Comparison of ENCODE assay signal across 9 cellular contexts in the genomic region with DNA sequence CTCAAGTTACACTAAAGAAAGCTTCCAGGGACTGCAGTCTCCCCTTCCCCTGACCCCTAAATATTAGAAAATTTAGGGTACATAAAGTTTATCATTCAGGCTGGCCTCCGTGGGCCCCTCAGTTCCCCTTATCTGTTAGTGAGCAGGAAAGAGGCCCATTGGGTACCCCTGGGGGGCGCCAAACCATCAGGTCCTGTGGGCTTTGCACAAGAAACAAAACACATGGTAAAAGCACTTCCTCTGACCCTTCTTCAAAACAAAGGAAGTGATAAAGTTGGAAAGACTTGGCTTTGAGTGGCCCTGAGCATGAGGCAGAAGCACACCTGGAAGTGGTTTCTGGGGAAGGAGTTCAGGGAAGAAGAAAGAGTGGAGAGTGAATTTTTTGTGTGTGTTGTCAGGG.
DNase-seq lines count a peak whose midpoint lies in the region; ATAC-seq, FAIRE-seq and TF ChIP-seq lines count a peak whose summit lies in the region.
"Had no signal": no experiment of that assay in that cellular context is flagged by ENCODE, and none has a peak within 500 bp of the region (broad histone marks: within the 10 kb centered on the region; RNA-seq: fewer than 3 reads in every experiment).

No MANE protein-coding gene starts in this region.

- no peak overlapping the region for H3K4me2 ChIP-seq in PC-3 (ENCODE audit: low read length)

- intact Hi-C loops in PC-3 (cut with micrococcal nuclease): no loop called here

- H2AFZ ChIP-seq in PC-3 (ENCODE audit: low read length): no peak overlapping the region

- no peaks in the 10 kb centered on the region for H3K9me2 ChIP-seq in PC-3 (replicated peaks; ENCODE audit: low read length)

- H3K9ac ChIP-seq in PC-3 (ENCODE audit: low read length): no peak overlapping the region

- no peak for FAIRE-seq in small intestine (lab: Jason Lieb, UNC)
- FAIRE-seq: endometrium had no signal

- H3K36me3 ChIP-seq in PC-3 (ENCODE audit: low read depth, low read length) (no peaks in the 10 kb centered on the region), small intestine (ENCODE audit: control insufficient read depth in 2 of 2, insufficient read depth in 2 of 2, low read length in 2 of 2) (no peaks in the 10 kb centered on the region)

- no peak overlapping the region for H3K27ac ChIP-seq in PC-3 (ENCODE audit: low read length)
- no peak overlapping the region for H3K27ac ChIP-seq in small intestine (ENCODE audit: low read depth in 1 of 2, low read length in 1 of 2)

- TF ChIP-seq CTCF in AG09319 (IDR thresholded peaks at IDR 0.05; ENCODE audit: low read depth, low read length) (peak; percentile 20), GM12874 (IDR thresholded peaks at IDR 0.05; ENCODE audit: insufficient read depth, low read depth, low read length) (peak; percentile 48), PC-3 (conservative IDR thresholded peaks at IDR 0.05; ENCODE audit: low read depth, low read length) (peak; percentile 49), fibroblast of villous mesenchyme (IDR thresholded peaks at IDR 0.05; ENCODE audit: insufficient read depth, low read depth, low read length) (peak; percentile 49)

- no peaks in the 10 kb centered on the region for H4K20me1 ChIP-seq in PC-3 (ENCODE audit: low read length)

- CTCF ChIA-PET in PC-3 (lab: Charles Lee): no interaction called here

- H3K27me3 ChIP-seq in PC-3 (ENCODE audit: low read length): no peaks in the 10 kb centered on the region
- no peaks in the 10 kb centered on the region for H3K27me3 ChIP-seq in small intestine (ENCODE audit: control insufficient read depth in 2 of 2, insufficient read depth in 2 of 2, low read length in 2 of 2)

- BruUV-seq in PC-3 (replicated peaks; lab: Mats Ljungman, UMichigan): no TSS peak

- whole genome bisulfite sequencing in small intestine, 3 donors: 33 to 53% (median 39%) methylated on average over 2 of the region's 2 CpGs

- H3K4me1 ChIP-seq in PC-3 (ENCODE audit: insufficient read depth, low read length): peaks cover 4% of the 10 kb centered on the region; the same call in 1 of the 2 replicates
- no peaks in the 10 kb centered on the region for H3K4me1 ChIP-seq in small intestine (ENCODE audit: control insufficient read depth in 2 of 2, insufficient read depth in 1 of 2, low read depth in 1 of 2, low read length in 1 of 2)

- no peaks in the 10 kb centered on the region for H3F3A ChIP-seq in PC-3 (ENCODE audit: low read length, unreplicated experiment)

- H3K9me3 ChIP-seq in PC-3 (ENCODE audit: low read length) (no peaks in the 10 kb centered on the region), small intestine (ENCODE audit: control insufficient read depth, low read depth) (no peaks in the 10 kb centered on the region)

- DNase-seq in AG09319 (ENCODE audit: extremely low read depth, low read depth) (no peak), PC-3 (no peak), fibroblast of villous mesenchyme (ENCODE audit: low read depth) (peak; percentile 28), small intestine (no peak)
- DNase-seq in stimulated activated naive CD8-positive, alpha-beta T cell treated with anti-CD3 and anti-CD28 coated beads, Interleukin-15, Interleukin-2, amounts not matched to agents 100 U/mL and 50 U/mL, for 24 hours: peak; percentile 36

- POLR2A ChIA-PET in PC-3 (lab: Charles Lee; ENCODE audit: unreplicated experiment): no interaction called here

- no peak for ATAC-seq in PC-3
- no peak for ATAC-seq in stimulated activated naive CD8-positive, alpha-beta T cell treated with anti-CD3 and anti-CD28 coated beads, Interleukin-15, Interleukin-2, amounts not matched to agents 100 U/mL and 50 U/mL, for 24 hours
- no peak for ATAC-seq in GM18870 (IDR thresholded peaks at IDR 0.05; ENCODE audit: unreplicated experiment)
- ATAC-seq in HG02678 (IDR thresholded peaks at IDR 0.05; ENCODE audit: unreplicated experiment): no peak

- H3K79me2 ChIP-seq in PC-3 (ENCODE audit: low read length): no peaks in the 10 kb centered on the region

- H3K4me3 ChIP-seq in PC-3 (ENCODE audit: low read length) (no peak overlapping the region), fibroblast of villous mesenchyme (ENCODE audit: low read depth, low read length) (no peak overlapping the region), small intestine (ENCODE audit: low read depth in 1 of 2, low read length in 2 of 2) (no peak overlapping the region)

Comparison
In these comparisons a context has a peak if more than half of its experiments do, and no peak if none do; other contexts are left out.
1. DNase-seq: peak in fibroblast of villous mesenchyme (single experiment) and stimulated activated naive CD8-positive, alpha-beta T cell treated with anti-CD3 and anti-CD28 coated beads, Interleukin-15, Interleukin-2, amounts not matched to agents 100 U/mL and 50 U/mL, for 24 hours (single experiment); none in AG09319 (single experiment), PC-3 (single experiment) and small intestine (single experiment).
2. Peak in every context shown above with its lines, with median percentiles within 50 percentile points of each other: CTCF ChIP-seq.